ENCODE assay signal across 2 cellular contexts in genomic region chr9:93520523-93520922, GRCh38.
TF ChIP-seq lines count a peak whose summit lies in the region.

No MANE protein-coding gene starts in this region.

TF ChIP-seq in IMR-90, 13 proteins besides CTCF, POLR2A, EP300 and RAD21 (continued from another document):
- TF ChIP-seq USF2 (IDR thresholded peaks at IDR 0.05; ENCODE audit: low read depth, low read length): no peak
- no peak for TF ChIP-seq FOS (IDR thresholded peaks at IDR 0.05; ENCODE audit: low read depth, low read length)
- TF ChIP-seq RCOR1 (IDR thresholded peaks at IDR 0.05; ENCODE audit: insufficient replicate concordance, low read length): no peak

TF ChIP-seq in K562, 482 proteins besides CTCF, POLR2A, EP300 and RAD21:
- TF ChIP-seq RREB1 (CRISPR knock-in tag; IDR thresholded peaks at IDR 0.05): no peak
- no peak for TF ChIP-seq DPF2 (IDR thresholded peaks at IDR 0.05)
- no peak for TF ChIP-seq MLLT1 (IDR thresholded peaks at IDR 0.05)
- TF ChIP-seq IRF1 (CRISPR knock-in tag; IDR thresholded peaks at IDR 0.05; ENCODE audit: borderline replicate concordance): no peak
- no peak for TF ChIP-seq HDAC2 (IDR thresholded peaks at IDR 0.05)
TF ChIP-seq in K562: peak in this region for 0.
